Comparison of ENCODE assay signal across 1 cellular context in the genomic region with DNA sequence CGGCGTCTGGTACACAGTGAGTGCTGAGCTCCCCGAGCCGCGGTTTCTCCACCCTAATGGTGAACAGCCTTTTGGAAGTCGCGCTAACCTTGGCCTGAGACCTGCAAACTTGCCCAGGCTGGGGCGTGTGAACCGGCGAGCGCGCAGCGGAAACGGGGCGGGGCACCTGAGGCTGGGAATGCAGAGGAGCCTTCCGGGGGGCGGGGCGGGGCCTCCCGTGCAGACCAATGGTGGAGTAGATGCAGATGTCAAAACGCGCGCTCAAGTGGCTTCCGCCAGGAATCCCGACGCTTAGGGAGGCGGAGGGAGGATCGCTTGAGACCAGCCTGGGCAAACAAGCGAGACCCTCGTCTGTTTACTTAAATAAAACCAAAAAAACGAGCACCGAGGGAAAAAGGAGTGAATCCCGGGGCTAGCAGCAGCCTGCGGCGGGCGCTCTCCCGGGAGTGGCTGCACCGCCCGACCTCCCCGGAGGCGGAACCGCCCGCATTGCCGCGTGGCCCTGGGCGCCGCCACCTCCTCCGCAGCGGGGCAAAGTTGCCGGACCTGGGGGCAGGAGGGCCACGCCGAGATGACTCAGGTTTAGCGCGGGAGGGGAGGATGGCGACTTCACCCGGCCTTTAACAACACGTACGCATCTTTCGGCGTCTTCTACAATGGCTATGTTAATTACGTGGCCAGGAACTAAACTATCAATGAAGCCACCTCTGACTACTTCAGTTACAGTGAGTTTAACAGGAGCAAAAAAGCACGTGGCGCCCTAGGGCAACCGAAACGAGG.
A peak's percentile ranks its signal among the peaks of the same experiment; 100 is the strongest.
TF ChIP-seq lines count a peak whose summit lies in the region.

No MANE protein-coding gene starts in this region.

TF ChIP-seq in WTC11, 78 proteins besides CTCF, POLR2A, EP300 and RAD21 (continued from another document):
- TF ChIP-seq ELF4 (CRISPR knock-in tag; IDR thresholded peaks at IDR 0.05; ENCODE audit: low read depth) (no peak), ZBTB21 (CRISPR knock-in tag; IDR thresholded peaks at IDR 0.05; ENCODE audit: borderline replicate concordance) (no peak; the same call in 1 of the 2 replicates), KAT7 (CRISPR knock-in tag; IDR thresholded peaks at IDR 0.05; ENCODE audit: borderline replicate concordance) (0 out of 2 replicates have a peak, but pooled peaks have one; percentile 36), JUN (CRISPR knock-in tag; IDR thresholded peaks at IDR 0.05) (0 out of 2 replicates have a peak, but pooled peaks have one; percentile 46), NFYB (CRISPR knock-in tag; conservative IDR thresholded peaks at IDR 0.05; ENCODE audit: low read depth) (no peak), EMX1 (CRISPR knock-in tag; IDR thresholded peaks at IDR 0.05) (no peak), ZNF317 (CRISPR knock-in tag; IDR thresholded peaks at IDR 0.05; ENCODE audit: borderline replicate concordance, low read depth) (0 out of 2 replicates have a peak, but pooled peaks have one; percentile 35), ETV6 (CRISPR knock-in tag; IDR thresholded peaks at IDR 0.05) (no peak), ZNF232 (CRISPR knock-in tag; IDR thresholded peaks at IDR 0.05) (peak; percentile 27; the same call in 1 of the 2 replicates), TEAD1 (CRISPR knock-in tag; IDR thresholded peaks at IDR 0.05) (peak; percentile 46; the same call in 1 of the 2 replicates), CREB1 (CRISPR knock-in tag; IDR thresholded peaks at IDR 0.05) (peak; percentile 43; the same call in 1 of the 2 replicates), NFE2L1 (CRISPR knock-in tag; IDR thresholded peaks at IDR 0.05) (no peak; the same call in 1 of the 2 replicates), ZNF263 (CRISPR knock-in tag; IDR thresholded peaks at IDR 0.05; ENCODE audit: low read depth) (0 out of 2 replicates have a peak, but pooled peaks have one; percentile 15), CBFB (CRISPR knock-in tag; IDR thresholded peaks at IDR 0.05; ENCODE audit: low read depth) (0 out of 2 replicates have a peak, but pooled peaks have one; percentile 62), GABPB1 (CRISPR knock-in tag; IDR thresholded peaks at IDR 0.05) (peak; percentile 51; the same call in 1 of the 2 replicates), NR2C2 (CRISPR knock-in tag; IDR thresholded peaks at IDR 0.05) (no peak), MAX (CRISPR knock-in tag; IDR thresholded peaks at IDR 0.05) (peak; percentile 93), OVOL2 (CRISPR knock-in tag; IDR thresholded peaks at IDR 0.05; ENCODE audit: borderline replicate concordance) (no peak), TP53 (CRISPR knock-in tag; IDR thresholded peaks at IDR 0.05) (0 out of 2 replicates have a peak, but pooled peaks have one; percentile 51), ZNF219 (CRISPR knock-in tag; IDR thresholded peaks at IDR 0.05; ENCODE audit: borderline replicate concordance) (0 out of 2 replicates have a peak, but pooled peaks have one; percentile 27), CREM (CRISPR knock-in tag; IDR thresholded peaks at IDR 0.05) (peak; percentile 64), ZNF121 (CRISPR knock-in tag; IDR thresholded peaks at IDR 0.05) (peak; percentile 95)
- TF ChIP-seq, protein P1, sequence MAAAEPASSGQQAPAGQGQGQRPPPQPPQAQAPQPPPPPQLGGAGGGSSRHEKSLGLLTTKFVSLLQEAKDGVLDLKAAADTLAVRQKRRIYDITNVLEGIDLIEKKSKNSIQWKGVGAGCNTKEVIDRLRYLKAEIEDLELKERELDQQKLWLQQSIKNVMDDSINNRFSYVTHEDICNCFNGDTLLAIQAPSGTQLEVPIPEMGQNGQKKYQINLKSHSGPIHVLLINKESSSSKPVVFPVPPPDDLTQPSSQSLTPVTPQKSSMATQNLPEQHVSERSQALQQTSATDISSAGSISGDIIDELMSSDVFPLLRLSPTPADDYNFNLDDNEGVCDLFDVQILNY (CRISPR knock-in tag; IDR thresholded peaks at IDR 0.05): peak; percentile 73; the same call in 1 of the 2 replicates
- TF ChIP-seq, protein P2, sequence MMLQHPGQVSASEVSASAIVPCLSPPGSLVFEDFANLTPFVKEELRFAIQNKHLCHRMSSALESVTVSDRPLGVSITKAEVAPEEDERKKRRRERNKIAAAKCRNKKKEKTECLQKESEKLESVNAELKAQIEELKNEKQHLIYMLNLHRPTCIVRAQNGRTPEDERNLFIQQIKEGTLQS (CRISPR knock-in tag; conservative IDR thresholded peaks at IDR 0.05): no peak
- TF ChIP-seq, protein P3, sequence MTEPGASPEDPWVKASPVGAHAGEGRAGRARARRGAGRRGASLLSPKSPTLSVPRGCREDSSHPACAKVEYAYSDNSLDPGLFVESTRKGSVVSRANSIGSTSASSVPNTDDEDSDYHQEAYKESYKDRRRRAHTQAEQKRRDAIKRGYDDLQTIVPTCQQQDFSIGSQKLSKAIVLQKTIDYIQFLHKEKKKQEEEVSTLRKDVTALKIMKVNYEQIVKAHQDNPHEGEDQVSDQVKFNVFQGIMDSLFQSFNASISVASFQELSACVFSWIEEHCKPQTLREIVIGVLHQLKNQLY (CRISPR knock-in tag; IDR thresholded peaks at IDR 0.05): no peak
- TF ChIP-seq, protein P4, sequence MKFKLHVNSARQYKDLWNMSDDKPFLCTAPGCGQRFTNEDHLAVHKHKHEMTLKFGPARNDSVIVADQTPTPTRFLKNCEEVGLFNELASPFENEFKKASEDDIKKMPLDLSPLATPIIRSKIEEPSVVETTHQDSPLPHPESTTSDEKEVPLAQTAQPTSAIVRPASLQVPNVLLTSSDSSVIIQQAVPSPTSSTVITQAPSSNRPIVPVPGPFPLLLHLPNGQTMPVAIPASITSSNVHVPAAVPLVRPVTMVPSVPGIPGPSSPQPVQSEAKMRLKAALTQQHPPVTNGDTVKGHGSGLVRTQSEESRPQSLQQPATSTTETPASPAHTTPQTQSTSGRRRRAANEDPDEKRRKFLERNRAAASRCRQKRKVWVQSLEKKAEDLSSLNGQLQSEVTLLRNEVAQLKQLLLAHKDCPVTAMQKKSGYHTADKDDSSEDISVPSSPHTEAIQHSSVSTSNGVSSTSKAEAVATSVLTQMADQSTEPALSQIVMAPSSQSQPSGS (CRISPR knock-in tag; IDR thresholded peaks at IDR 0.05; ENCODE audit: borderline replicate concordance, low read depth): no peak
